Comparison of ENCODE assay signal across 8 cellular contexts in the genomic region with DNA sequence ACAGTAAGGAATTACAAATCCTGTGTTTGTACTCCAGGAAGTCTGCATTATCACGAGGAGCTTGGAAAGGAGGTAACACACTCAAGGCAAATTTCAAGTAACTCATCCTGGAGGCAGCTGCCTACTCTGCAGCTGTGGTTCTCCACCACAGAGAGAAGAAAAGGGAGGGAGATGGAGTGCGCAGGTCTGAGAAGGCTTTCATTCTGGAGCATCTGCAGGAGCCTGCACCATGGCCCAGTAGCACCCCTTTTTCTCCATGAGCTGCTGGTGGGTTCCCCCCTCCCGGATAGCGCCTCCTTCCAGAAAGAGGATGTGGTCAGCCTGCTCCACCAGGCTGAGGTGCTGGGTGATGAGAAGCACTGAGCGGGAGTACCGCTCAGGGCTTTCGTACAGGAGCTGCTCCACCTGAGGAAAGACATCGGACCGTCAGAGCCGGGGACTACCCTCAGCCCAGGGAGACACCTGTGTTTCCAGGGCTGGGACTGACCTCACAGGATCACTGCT. TPM values are rescaled to one million over a fixed set of nuclear protein-coding genes. Genes with fewer than 3 reads are reported as not detected.
DNase-seq lines count a peak whose midpoint lies in the region; ATAC-seq and TF ChIP-seq lines count a peak whose summit lies in the region.

No MANE protein-coding gene starts in this region.

- H3K4me1 ChIP-seq in Karpas-422 (ENCODE audit: low read length) = peaks cover 75% of the 10 kb centered on the region

- no peak for TF ChIP-seq CTCF in CD14-positive monocyte (IDR thresholded peaks at IDR 0.05)

- peaks cover 80% of the 10 kb centered on the region for H3K4me1 Mint-ChIP-seq in CD14-positive monocyte
- H3K4me1 Mint-ChIP-seq in activated T-helper 2 cell treated with anti-CD3 and anti-CD28 coated beads, Interferon-gamma antibody, Interleukin-2, Interleukin-4, amounts not matched to agents 10 μg/mL and 5 μg/mL and 100 μg/mL, durations not matched to agents 14 hours and 24 hours and 36 hours (ENCODE audit: low read depth) = peaks cover 64% of the 10 kb centered on the region
- peaks cover 84 to 87% (median 86%) of the 10 kb centered on the region in 3 donors for H3K4me1 Mint-ChIP-seq in naive B cell

- peak overlapping the region; percentile 99 to 100 (median 100) for H3K27ac Mint-ChIP-seq in CD14-positive monocyte
- peak overlapping the region; percentile 98 for H3K27ac Mint-ChIP-seq in activated T-helper 2 cell treated with anti-CD3 and anti-CD28 coated beads, Interferon-gamma antibody, Interleukin-2, Interleukin-4, amounts not matched to agents 10 μg/mL and 5 μg/mL and 100 μg/mL, durations not matched to agents 14 hours and 24 hours and 36 hours
- H3K27ac Mint-ChIP-seq in naive B cell = peak overlapping the region; percentile 100

- peak overlapping the region; percentile 92 for H3K9ac ChIP-seq in Karpas-422 (ENCODE audit: low read length)

- H3K27me3 ChIP-seq in Karpas-422 (ENCODE audit: low read length) = no peaks in the 10 kb centered on the region

- intact Hi-C loops in CD14-positive monocyte (cut with micrococcal nuclease) = loop anchor here in 1 of 2 donors (1.0 kb wide), 1 partner anchor 8 kb away; the partner anchor contains the start of gene TAP1
- intact Hi-C loops in activated T-helper 2 cell treated with anti-CD3 and anti-CD28 coated beads, Interferon-gamma antibody, Interleukin-2, Interleukin-4, amounts not matched to agents 10 μg/mL and 5 μg/mL and 100 μg/mL, durations not matched to agents 14 hours and 24 hours and 36 hours (cut with micrococcal nuclease) = loop anchor here (2.0 to 10.0 kb wide), 3 partner anchors 125 to 1011 kb away; partner anchors contain the start of genes HSD17B8, RING1, RXRB and SLC39A7

- H4K20me1 ChIP-seq in Karpas-422 (ENCODE audit: insufficient read depth, low read depth, low read length) = no peaks in the 10 kb centered on the region

- ATAC-seq in naive B cell (ENCODE audit: low read depth in 2 of 2) = no peak
- no peak for ATAC-seq in GM18870 (IDR thresholded peaks at IDR 0.05; ENCODE audit: unreplicated experiment)
- no peak for ATAC-seq in HG03378 (IDR thresholded peaks at IDR 0.05; ENCODE audit: unreplicated experiment)

- H3K27me3 Mint-ChIP-seq in CD14-positive monocyte (ENCODE audit: low read depth in 3 of 3) = peaks cover 0 to 6% (median 0%) of the 10 kb centered on the region in 3 donors
- no peaks in the 10 kb centered on the region for H3K27me3 Mint-ChIP-seq in activated T-helper 2 cell treated with anti-CD3 and anti-CD28 coated beads, Interferon-gamma antibody, Interleukin-2, Interleukin-4, amounts not matched to agents 10 μg/mL and 5 μg/mL and 100 μg/mL, durations not matched to agents 14 hours and 24 hours and 36 hours (ENCODE audit: low read depth)
- H3K27me3 Mint-ChIP-seq in naive B cell = no peaks in the 10 kb centered on the region

- peaks cover 0 to 9% (median 3%) of the 10 kb centered on the region in 7 donors for H3K9me3 Mint-ChIP-seq in CD14-positive monocyte
- no peaks in the 10 kb centered on the region for H3K9me3 Mint-ChIP-seq in activated T-helper 2 cell treated with anti-CD3 and anti-CD28 coated beads, Interferon-gamma antibody, Interleukin-2, Interleukin-4, amounts not matched to agents 10 μg/mL and 5 μg/mL and 100 μg/mL, durations not matched to agents 14 hours and 24 hours and 36 hours
- H3K9me3 Mint-ChIP-seq in naive B cell = peaks cover 0 to 8% (median 0%) of the 10 kb centered on the region in 7 donors

- H2AFZ ChIP-seq in Karpas-422 (ENCODE audit: low read length) = no peak overlapping the region

- H3K9me2 ChIP-seq in Karpas-422 (replicated peaks; ENCODE audit: insufficient read depth, low read length) = no peaks in the 10 kb centered on the region

- H3K4me3 Mint-ChIP-seq in CD14-positive monocyte = peak overlapping the region; percentile 98 to 99
- peak overlapping the region; percentile 99 for H3K4me3 Mint-ChIP-seq in activated T-helper 2 cell treated with anti-CD3 and anti-CD28 coated beads, Interferon-gamma antibody, Interleukin-2, Interleukin-4, amounts not matched to agents 10 μg/mL and 5 μg/mL and 100 μg/mL, durations not matched to agents 14 hours and 24 hours and 36 hours (ENCODE audit: low read depth)
- peak overlapping the region; percentile 97 to 100 (median 99) for H3K4me3 Mint-ChIP-seq in naive B cell

- DNase-seq in CD14-positive monocyte (ENCODE audit: low spot score) (no peak), Karpas-422 (peak; percentile 83), naive B cell (peak; percentile 37), NCI-H82 treated with DMSO at 0.1 percent for 48 hours (lab: John Stamatoyannopoulos, UW; ENCODE audit: unreplicated experiment) (no peak)
- DNase-seq in activated T-helper 2 cell treated with anti-CD3 and anti-CD28 coated beads, Interferon-gamma antibody, Interleukin-2, Interleukin-4, amounts not matched to agents 10 μg/mL and 5 μg/mL and 100 μg/mL, durations not matched to agents 14 hours and 24 hours and 36 hours (ENCODE audit: low spot score) = peak; percentile 58
- DNase-seq in effector CD8-positive, alpha-beta T cell (lab: John Stamatoyannopoulos, UW) = no peak

- peak overlapping the region; percentile 96 for H3K27ac ChIP-seq in Karpas-422 (ENCODE audit: low read length)

- H3K79me2 ChIP-seq in Karpas-422 (ENCODE audit: low read length) = peaks cover 60% of the 10 kb centered on the region

- H3K36me3 ChIP-seq in Karpas-422 (ENCODE audit: insufficient read depth, low read length) = peaks cover 52% of the 10 kb centered on the region

- H3K9me3 ChIP-seq in Karpas-422 (ENCODE audit: low read length) = no peaks in the 10 kb centered on the region

- H3K36me3 Mint-ChIP-seq in CD14-positive monocyte = peaks cover 73 to 82% of the 10 kb centered on the region in 2 donors
- peaks cover 93% of the 10 kb centered on the region for H3K36me3 Mint-ChIP-seq in activated T-helper 2 cell treated with anti-CD3 and anti-CD28 coated beads, Interferon-gamma antibody, Interleukin-2, Interleukin-4, amounts not matched to agents 10 μg/mL and 5 μg/mL and 100 μg/mL, durations not matched to agents 14 hours and 24 hours and 36 hours (ENCODE audit: low read depth)
- H3K36me3 Mint-ChIP-seq in naive B cell = peaks cover 59 to 72% of the 10 kb centered on the region in 2 donors

- peak overlapping the region; percentile 97 for H3K4me2 ChIP-seq in Karpas-422 (ENCODE audit: low read depth, low read length, poor library complexity, severe bottlenecking)

- peak overlapping the region; percentile 75 for H3K4me3 ChIP-seq in Karpas-422 (ENCODE audit: low read length)

RNA-seq across cellular contexts. Expression of gene PSMB8, which starts 1.6 kb away (rescaled TPM):
- 100 to 1,000 TPM; 487 to 534 TPM for polyA plus RNA-seq in CD14-positive monocyte
- total RNA-seq in Karpas-422 (2014; rRNA removed; shearing (Covaris generic); ENCODE audit: low replicate concordance) = 212 and 306 TPM in 2 replicates
- total RNA-seq in activated T-helper 2 cell treated with anti-CD3 and anti-CD28 coated beads, Interferon-gamma antibody, Interleukin-2, Interleukin-4, amounts not matched to agents 10 μg/mL and 5 μg/mL and 100 μg/mL, durations not matched to agents 14 hours and 24 hours and 36 hours = 352 and 368 TPM in 2 replicates
- 100 to 1,000 TPM; 297 to 462 (median 380) TPM for polyA plus RNA-seq in naive B cell (ENCODE audit: low read depth in 6 of 6)

RNA-seq across cellular contexts. Expression of gene TAP2, which starts 6.9 kb away (rescaled TPM):
- polyA plus RNA-seq in CD14-positive monocyte = 10 to 100 TPM; 12.6 to 25.9 TPM
- 93.0 and 140 TPM in 2 replicates for total RNA-seq in Karpas-422 (2014; rRNA removed; shearing (Covaris generic); ENCODE audit: low replicate concordance)
- total RNA-seq in activated T-helper 2 cell treated with anti-CD3 and anti-CD28 coated beads, Interferon-gamma antibody, Interleukin-2, Interleukin-4, amounts not matched to agents 10 μg/mL and 5 μg/mL and 100 μg/mL, durations not matched to agents 14 hours and 24 hours and 36 hours = 142 and 162 TPM in 2 replicates
- 10 to 100 TPM; 18.2 to 33.0 (median 25.4) TPM for polyA plus RNA-seq in naive B cell (ENCODE audit: low read depth in 6 of 6)

RNA-seq across cellular contexts. Expression of gene TAP1, which starts 8.1 kb away (rescaled TPM):
- 100 to 1,000 TPM; 204 to 221 TPM for polyA plus RNA-seq in CD14-positive monocyte
- total RNA-seq in Karpas-422 (2014; rRNA removed; shearing (Covaris generic); ENCODE audit: low replicate concordance) = 120 and 171 TPM in 2 replicates
- total RNA-seq in activated T-helper 2 cell treated with anti-CD3 and anti-CD28 coated beads, Interferon-gamma antibody, Interleukin-2, Interleukin-4, amounts not matched to agents 10 μg/mL and 5 μg/mL and 100 μg/mL, durations not matched to agents 14 hours and 24 hours and 36 hours = 276 and 278 TPM in 2 replicates
- 100 to 1,000 TPM; 106 to 215 (median 145) TPM for polyA plus RNA-seq in naive B cell (ENCODE audit: low read depth in 6 of 6)

RNA-seq across cellular contexts. Expression of gene PSMB9, which starts 8.6 kb away (rescaled TPM):
- polyA plus RNA-seq in CD14-positive monocyte (100 to 1,000 TPM; 350 to 405 TPM), naive B cell (ENCODE audit: low read depth in 6 of 6) (100 to 1,000 TPM; 347 to 677 (median 445) TPM)
- 185 and 284 TPM in 2 replicates for total RNA-seq in Karpas-422 (2014; rRNA removed; shearing (Covaris generic); ENCODE audit: low replicate concordance)
- total RNA-seq in activated T-helper 2 cell treated with anti-CD3 and anti-CD28 coated beads, Interferon-gamma antibody, Interleukin-2, Interleukin-4, amounts not matched to agents 10 μg/mL and 5 μg/mL and 100 μg/mL, durations not matched to agents 14 hours and 24 hours and 36 hours = 262 and 265 TPM in 2 replicates

RNA-seq across cellular contexts. Expression of gene HLA-DOB, which starts 28.6 kb away (rescaled TPM):
- polyA plus RNA-seq in CD14-positive monocyte (under 1 TPM; 0.25 to 0.64 TPM), naive B cell (ENCODE audit: low read depth in 6 of 6) (1,000 to 10,000 TPM in 1 of 6 donors, 100 to 1,000 TPM in 5; 669 to 1,199 (median 837) TPM)
- total RNA-seq in Karpas-422 (2014; rRNA removed; shearing (Covaris generic); ENCODE audit: low replicate concordance) = 77.3 and 91.6 TPM in 2 replicates
- total RNA-seq in activated T-helper 2 cell treated with anti-CD3 and anti-CD28 coated beads, Interferon-gamma antibody, Interleukin-2, Interleukin-4, amounts not matched to agents 10 μg/mL and 5 μg/mL and 100 μg/mL, durations not matched to agents 14 hours and 24 hours and 36 hours = 3.1 and 3.6 TPM in 2 replicates

Comparison
In these comparisons a context has a peak if more than half of its experiments do, and no peak if none do; other contexts are left out.
1. DNase-seq: peak in Karpas-422 (single experiment), activated T-helper 2 cell treated with anti-CD3 and anti-CD28 coated beads, Interferon-gamma antibody, Interleukin-2, Interleukin-4, amounts not matched to agents 10 μg/mL and 5 μg/mL and 100 μg/mL, durations not matched to agents 14 hours and 24 hours and 36 hours (single experiment) and naive B cell (single experiment); none in CD14-positive monocyte (single experiment), NCI-H82 treated with DMSO at 0.1 percent for 48 hours (single experiment) and effector CD8-positive, alpha-beta T cell (single experiment).
2. Peak in every context shown above with its lines, with median percentiles within 50 percentile points of each other: H3K27ac Mint-ChIP-seq and H3K4me3 Mint-ChIP-seq.